ENCODE assay signal across 1 cellular context in the genomic region with DNA sequence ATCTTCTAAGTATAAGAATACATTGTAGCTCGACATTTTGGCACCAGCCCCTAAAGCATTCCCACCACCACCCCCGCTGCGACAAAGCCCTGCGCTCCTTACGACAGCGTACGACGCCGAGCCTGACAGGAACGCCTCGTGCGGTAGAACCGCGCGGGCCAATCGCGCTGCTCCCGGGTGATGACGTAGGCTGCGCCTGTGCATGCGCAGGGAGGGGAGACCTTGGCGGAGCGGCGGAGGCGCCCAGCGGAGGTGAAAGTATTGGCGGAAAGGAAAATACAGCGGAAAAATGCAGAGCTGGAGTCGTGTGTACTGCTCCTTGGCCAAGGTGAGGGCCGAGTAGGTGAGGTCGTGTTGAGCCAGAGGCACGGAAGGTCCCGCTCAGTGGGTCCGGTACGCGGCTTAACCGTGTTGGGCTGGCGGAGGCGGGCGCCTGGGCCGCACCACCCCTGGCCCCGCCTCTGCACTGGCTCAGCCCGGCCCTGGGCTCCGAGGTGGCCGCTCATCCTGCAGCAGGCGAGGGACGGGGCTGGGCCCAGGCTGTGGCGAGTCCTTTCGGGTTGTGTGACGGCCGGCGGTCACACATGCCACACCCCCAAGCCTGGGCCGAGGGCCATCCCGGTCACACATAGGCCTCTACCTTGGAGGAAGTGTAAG.
TF ChIP-seq lines count a peak whose summit lies in the region.

Gene DLD, plus strand, starts transcription at position 222 of the 657 bp plus-strand sequence. Its CDS starts 68 bp downstream, at position 290.

TF ChIP-seq in K562, 482 proteins besides CTCF, POLR2A, EP300 and RAD21 (continued from another document and continues in another):
- 0 out of 2 replicates have a peak, but pooled peaks have one; percentile 77 for TF ChIP-seq MTA1 (IDR thresholded peaks at IDR 0.05; ENCODE audit: borderline replicate concordance)
- TF ChIP-seq SP2 (IDR thresholded peaks at IDR 0.05; ENCODE audit: extremely low read depth, low read depth, low read length, poor library complexity, severe bottlenecking): no peak
- TF ChIP-seq ZNF436 (CRISPR knock-in tag; IDR thresholded peaks at IDR 0.05): no peak
- TF ChIP-seq RFX7 (CRISPR knock-in tag; IDR thresholded peaks at IDR 0.05): no peak
- peak; percentile 95 for TF ChIP-seq CREB1 (IDR thresholded peaks at IDR 0.05)
- peak; percentile 97 for TF ChIP-seq CREB1 (CRISPR knock-in tag; IDR thresholded peaks at IDR 0.05)
- TF ChIP-seq SUPT5H (IDR thresholded peaks at IDR 0.05): peak; percentile 99
- no peak; a peak in 1 of 6 replicates for TF ChIP-seq ZBTB11 (CRISPR knock-in tag; IDR thresholded peaks at IDR 0.05)
- no peak for TF ChIP-seq CBFA2T2 (conservative IDR thresholded peaks at IDR 0.05)
- TF ChIP-seq ZNF347 (CRISPR knock-in tag; IDR thresholded peaks at IDR 0.05; ENCODE audit: low read depth): no peak
- no peak for TF ChIP-seq COPS2 (conservative IDR thresholded peaks at IDR 0.05)
- TF ChIP-seq, protein P1, sequence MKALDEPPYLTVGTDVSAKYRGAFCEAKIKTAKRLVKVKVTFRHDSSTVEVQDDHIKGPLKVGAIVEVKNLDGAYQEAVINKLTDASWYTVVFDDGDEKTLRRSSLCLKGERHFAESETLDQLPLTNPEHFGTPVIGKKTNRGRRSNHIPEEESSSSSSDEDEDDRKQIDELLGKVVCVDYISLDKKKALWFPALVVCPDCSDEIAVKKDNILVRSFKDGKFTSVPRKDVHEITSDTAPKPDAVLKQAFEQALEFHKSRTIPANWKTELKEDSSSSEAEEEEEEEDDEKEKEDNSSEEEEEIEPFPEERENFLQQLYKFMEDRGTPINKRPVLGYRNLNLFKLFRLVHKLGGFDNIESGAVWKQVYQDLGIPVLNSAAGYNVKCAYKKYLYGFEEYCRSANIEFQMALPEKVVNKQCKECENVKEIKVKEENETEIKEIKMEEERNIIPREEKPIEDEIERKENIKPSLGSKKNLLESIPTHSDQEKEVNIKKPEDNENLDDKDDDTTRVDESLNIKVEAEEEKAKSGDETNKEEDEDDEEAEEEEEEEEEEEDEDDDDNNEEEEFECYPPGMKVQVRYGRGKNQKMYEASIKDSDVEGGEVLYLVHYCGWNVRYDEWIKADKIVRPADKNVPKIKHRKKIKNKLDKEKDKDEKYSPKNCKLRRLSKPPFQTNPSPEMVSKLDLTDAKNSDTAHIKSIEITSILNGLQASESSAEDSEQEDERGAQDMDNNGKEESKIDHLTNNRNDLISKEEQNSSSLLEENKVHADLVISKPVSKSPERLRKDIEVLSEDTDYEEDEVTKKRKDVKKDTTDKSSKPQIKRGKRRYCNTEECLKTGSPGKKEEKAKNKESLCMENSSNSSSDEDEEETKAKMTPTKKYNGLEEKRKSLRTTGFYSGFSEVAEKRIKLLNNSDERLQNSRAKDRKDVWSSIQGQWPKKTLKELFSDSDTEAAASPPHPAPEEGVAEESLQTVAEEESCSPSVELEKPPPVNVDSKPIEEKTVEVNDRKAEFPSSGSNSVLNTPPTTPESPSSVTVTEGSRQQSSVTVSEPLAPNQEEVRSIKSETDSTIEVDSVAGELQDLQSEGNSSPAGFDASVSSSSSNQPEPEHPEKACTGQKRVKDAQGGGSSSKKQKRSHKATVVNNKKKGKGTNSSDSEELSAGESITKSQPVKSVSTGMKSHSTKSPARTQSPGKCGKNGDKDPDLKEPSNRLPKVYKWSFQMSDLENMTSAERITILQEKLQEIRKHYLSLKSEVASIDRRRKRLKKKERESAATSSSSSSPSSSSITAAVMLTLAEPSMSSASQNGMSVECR (CRISPR knock-in tag; IDR thresholded peaks at IDR 0.05): peak; percentile 84
- TF ChIP-seq KLF16 (IDR thresholded peaks at IDR 0.05): no peak
- no peak for TF ChIP-seq ZNF586 (CRISPR knock-in tag; conservative IDR thresholded peaks at IDR 0.05)
- TF ChIP-seq JUNB (CRISPR knock-in tag; conservative IDR thresholded peaks at IDR 0.05): no peak
- TF ChIP-seq ZBTB9 (CRISPR knock-in tag; IDR thresholded peaks at IDR 0.05): peak; percentile 37
- peak; percentile 47 for TF ChIP-seq ETV1 (tag; conservative IDR thresholded peaks at IDR 0.05; ENCODE audit: low read depth)
- peak; percentile 9; the same call in 1 of the 2 replicates for TF ChIP-seq MYNN (IDR thresholded peaks at IDR 0.05)
- TF ChIP-seq MYNN (CRISPR knock-in tag; IDR thresholded peaks at IDR 0.05): no peak
- TF ChIP-seq ZEB2 (IDR thresholded peaks at IDR 0.05): no peak; the same call in 1 of the 2 replicates
- no peak for TF ChIP-seq SRSF9 (IDR thresholded peaks at IDR 0.05; ENCODE audit: borderline replicate concordance, low read depth, low read length)
- no peak for TF ChIP-seq HIVEP1 (CRISPR knock-in tag; IDR thresholded peaks at IDR 0.05)
- TF ChIP-seq, protein P2, sequence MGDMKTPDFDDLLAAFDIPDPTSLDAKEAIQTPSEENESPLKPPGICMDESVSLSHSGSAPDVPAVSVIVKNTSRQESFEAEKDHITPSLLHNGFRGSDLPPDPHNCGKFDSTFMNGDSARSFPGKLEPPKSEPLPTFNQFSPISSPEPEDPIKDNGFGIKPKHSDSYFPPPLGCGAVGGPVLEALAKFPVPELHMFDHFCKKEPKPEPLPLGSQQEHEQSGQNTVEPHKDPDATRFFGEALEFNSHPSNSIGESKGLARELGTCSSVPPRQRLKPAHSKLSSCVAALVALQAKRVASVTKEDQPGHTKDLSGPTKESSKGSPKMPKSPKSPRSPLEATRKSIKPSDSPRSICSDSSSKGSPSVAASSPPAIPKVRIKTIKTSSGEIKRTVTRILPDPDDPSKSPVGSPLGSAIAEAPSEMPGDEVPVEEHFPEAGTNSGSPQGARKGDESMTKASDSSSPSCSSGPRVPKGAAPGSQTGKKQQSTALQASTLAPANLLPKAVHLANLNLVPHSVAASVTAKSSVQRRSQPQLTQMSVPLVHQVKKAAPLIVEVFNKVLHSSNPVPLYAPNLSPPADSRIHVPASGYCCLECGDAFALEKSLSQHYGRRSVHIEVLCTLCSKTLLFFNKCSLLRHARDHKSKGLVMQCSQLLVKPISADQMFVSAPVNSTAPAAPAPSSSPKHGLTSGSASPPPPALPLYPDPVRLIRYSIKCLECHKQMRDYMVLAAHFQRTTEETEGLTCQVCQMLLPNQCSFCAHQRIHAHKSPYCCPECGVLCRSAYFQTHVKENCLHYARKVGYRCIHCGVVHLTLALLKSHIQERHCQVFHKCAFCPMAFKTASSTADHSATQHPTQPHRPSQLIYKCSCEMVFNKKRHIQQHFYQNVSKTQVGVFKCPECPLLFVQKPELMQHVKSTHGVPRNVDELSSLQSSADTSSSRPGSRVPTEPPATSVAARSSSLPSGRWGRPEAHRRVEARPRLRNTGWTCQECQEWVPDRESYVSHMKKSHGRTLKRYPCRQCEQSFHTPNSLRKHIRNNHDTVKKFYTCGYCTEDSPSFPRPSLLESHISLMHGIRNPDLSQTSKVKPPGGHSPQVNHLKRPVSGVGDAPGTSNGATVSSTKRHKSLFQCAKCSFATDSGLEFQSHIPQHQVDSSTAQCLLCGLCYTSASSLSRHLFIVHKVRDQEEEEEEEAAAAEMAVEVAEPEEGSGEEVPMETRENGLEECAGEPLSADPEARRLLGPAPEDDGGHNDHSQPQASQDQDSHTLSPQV (IDR thresholded peaks at IDR 0.05): peak; percentile 82
- TF ChIP-seq CEBPZ (IDR thresholded peaks at IDR 0.05; ENCODE audit: borderline replicate concordance, low read depth, low read length): 0 out of 2 replicates have a peak, but pooled peaks have one; percentile 36
- no peak for TF ChIP-seq NCOA6 (IDR thresholded peaks at IDR 0.05)
- no peak for TF ChIP-seq NCOR1 (IDR thresholded peaks at IDR 0.05)
- TF ChIP-seq, protein P3, sequence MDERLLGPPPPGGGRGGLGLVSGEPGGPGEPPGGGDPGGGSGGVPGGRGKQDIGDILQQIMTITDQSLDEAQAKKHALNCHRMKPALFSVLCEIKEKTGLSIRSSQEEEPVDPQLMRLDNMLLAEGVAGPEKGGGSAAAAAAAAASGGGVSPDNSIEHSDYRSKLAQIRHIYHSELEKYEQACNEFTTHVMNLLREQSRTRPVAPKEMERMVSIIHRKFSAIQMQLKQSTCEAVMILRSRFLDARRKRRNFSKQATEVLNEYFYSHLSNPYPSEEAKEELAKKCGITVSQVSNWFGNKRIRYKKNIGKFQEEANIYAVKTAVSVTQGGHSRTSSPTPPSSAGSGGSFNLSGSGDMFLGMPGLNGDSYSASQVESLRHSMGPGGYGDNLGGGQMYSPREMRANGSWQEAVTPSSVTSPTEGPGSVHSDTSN (CRISPR knock-in tag; IDR thresholded peaks at IDR 0.05; ENCODE audit: low read depth): no peak
- TF ChIP-seq, protein P3 (tag; conservative IDR thresholded peaks at IDR 0.05; ENCODE audit: low read depth): no peak
- 0 out of 2 replicates have a peak, but pooled peaks have one; percentile 32 for TF ChIP-seq GATAD2A (IDR thresholded peaks at IDR 0.05)
- TF ChIP-seq, protein P4, sequence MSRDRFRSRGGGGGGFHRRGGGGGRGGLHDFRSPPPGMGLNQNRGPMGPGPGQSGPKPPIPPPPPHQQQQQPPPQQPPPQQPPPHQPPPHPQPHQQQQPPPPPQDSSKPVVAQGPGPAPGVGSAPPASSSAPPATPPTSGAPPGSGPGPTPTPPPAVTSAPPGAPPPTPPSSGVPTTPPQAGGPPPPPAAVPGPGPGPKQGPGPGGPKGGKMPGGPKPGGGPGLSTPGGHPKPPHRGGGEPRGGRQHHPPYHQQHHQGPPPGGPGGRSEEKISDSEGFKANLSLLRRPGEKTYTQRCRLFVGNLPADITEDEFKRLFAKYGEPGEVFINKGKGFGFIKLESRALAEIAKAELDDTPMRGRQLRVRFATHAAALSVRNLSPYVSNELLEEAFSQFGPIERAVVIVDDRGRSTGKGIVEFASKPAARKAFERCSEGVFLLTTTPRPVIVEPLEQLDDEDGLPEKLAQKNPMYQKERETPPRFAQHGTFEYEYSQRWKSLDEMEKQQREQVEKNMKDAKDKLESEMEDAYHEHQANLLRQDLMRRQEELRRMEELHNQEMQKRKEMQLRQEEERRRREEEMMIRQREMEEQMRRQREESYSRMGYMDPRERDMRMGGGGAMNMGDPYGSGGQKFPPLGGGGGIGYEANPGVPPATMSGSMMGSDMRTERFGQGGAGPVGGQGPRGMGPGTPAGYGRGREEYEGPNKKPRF (IDR thresholded peaks at IDR 0.05; ENCODE audit: low read depth, low read length): no peak
- TF ChIP-seq, protein P5, sequence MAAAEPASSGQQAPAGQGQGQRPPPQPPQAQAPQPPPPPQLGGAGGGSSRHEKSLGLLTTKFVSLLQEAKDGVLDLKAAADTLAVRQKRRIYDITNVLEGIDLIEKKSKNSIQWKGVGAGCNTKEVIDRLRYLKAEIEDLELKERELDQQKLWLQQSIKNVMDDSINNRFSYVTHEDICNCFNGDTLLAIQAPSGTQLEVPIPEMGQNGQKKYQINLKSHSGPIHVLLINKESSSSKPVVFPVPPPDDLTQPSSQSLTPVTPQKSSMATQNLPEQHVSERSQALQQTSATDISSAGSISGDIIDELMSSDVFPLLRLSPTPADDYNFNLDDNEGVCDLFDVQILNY (CRISPR knock-in tag; IDR thresholded peaks at IDR 0.05): peak; percentile 77; the same call in 1 of the 2 replicates
